Comparison of ENCODE assay signal across 8 cellular contexts in the genomic region with DNA sequence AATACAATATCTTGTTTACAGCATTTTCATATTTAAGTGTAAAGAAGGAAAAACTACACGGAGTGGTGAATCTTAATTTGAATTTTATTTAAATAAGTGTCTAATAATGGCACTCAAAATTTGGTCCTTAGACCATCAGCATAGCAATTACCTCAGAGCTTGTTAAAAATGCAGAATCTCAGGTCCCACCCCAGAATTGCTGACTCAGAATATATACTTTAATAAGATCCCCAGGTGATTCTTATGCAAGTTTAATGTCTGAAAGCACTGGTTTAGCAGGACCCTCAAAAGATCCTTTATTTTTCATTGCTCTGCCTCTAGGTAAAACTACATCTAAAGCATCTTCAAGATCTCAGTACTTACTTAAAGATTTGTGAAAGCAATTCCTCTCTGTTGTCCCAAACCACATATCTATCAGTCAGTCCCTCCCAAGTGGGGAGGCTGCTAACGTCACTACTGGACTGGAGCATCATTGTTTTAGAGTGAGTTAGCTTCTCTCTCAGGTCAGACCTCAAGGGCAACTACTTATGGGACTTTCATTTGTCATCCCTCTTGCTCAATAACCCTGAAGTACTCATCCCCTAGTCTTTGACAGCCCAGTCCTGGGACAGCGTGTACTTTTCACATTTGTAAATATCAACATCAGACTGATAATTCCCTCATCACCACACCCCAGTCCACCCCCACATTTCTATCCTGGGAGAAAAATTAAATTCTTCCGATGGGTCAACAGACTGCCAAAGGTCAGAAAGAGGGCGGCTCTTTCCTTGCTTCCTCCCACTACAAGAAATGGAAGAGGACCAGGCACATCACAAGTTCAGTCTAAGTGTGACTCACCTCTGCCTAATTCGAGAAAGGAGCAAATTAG.
DNase-seq lines count a peak whose midpoint lies in the region; ATAC-seq and TF ChIP-seq lines count a peak whose summit lies in the region.

No MANE protein-coding gene starts in this region.

- H3K4me3 Mint-ChIP-seq in activated CD8-positive, alpha-beta T cell treated with anti-CD3 and anti-CD28 coated beads, Interleukin-2, amount 10 ng/mL, durations not matched to agents 7 days and 5 days: no peak overlapping the region

- no peak for TF ChIP-seq CTCF in smooth muscle cell (IDR thresholded peaks at IDR 0.05; ENCODE audit: borderline replicate concordance, insufficient read depth, poor library complexity, severe bottlenecking)

- POLR2A ChIA-PET in activated CD8-positive, alpha-beta T cell treated with anti-CD3 and anti-CD28 coated beads, Interleukin-2, amount 10 ng/mL, durations not matched to agents 7 days and 5 days (lab: Charles Lee): interaction anchor here (1.0 kb wide), 1 partner anchor 41 kb away, joined by 3 read pairs; no protein-coding TSS in a partner anchor

- H3K27ac Mint-ChIP-seq in activated CD8-positive, alpha-beta T cell treated with anti-CD3 and anti-CD28 coated beads, Interleukin-2, amount 10 ng/mL, durations not matched to agents 7 days and 5 days: peak overlapping the region; percentile 27

- no peaks in the 10 kb centered on the region for H3K9me3 ChIP-seq in smooth muscle cell (replicated peaks; ENCODE audit: low read depth)

- WGBS in smooth muscle cell (ENCODE audit: low lambda C conversion rate): 53% methylated on average over 6 of the region's 6 CpGs

- DNase-seq in GOT3 (lab: John Stamatoyannopoulos, UW): peak; percentile 22
- DNase-seq in activated CD8-positive, alpha-beta T cell treated with anti-CD3 and anti-CD28 coated beads, Interleukin-2, amount 10 ng/mL, durations not matched to agents 7 days and 5 days: no peak
- peak; percentile 82 for DNase-seq in left ventricle myocardium superior
- DNase-seq in smooth muscle cell (lab: John Stamatoyannopoulos, UW; ENCODE audit: unreplicated experiment): no peak
- no peak for DNase-seq in germinal center (ENCODE audit: low spot score)
- no peak for DNase-seq in DMS79 (lab: John Stamatoyannopoulos, UW)
- no peak for DNase-seq in NCI-H1048 (lab: John Stamatoyannopoulos, UW)

- peaks cover 71% of the 10 kb centered on the region for H3K36me3 Mint-ChIP-seq in activated CD8-positive, alpha-beta T cell treated with anti-CD3 and anti-CD28 coated beads, Interleukin-2, amount 10 ng/mL, durations not matched to agents 7 days and 5 days (ENCODE audit: low read depth)

- H3K4me3 ChIP-seq in smooth muscle cell: no peak overlapping the region

- no peak for ATAC-seq in activated CD8-positive, alpha-beta T cell treated with anti-CD3 and anti-CD28 coated beads, Interleukin-2, amount 10 ng/mL, durations not matched to agents 7 days and 5 days
- peak; percentile 90 for ATAC-seq in left ventricle myocardium superior
- ATAC-seq in GM18870 (IDR thresholded peaks at IDR 0.05; ENCODE audit: unreplicated experiment): no peak

- H2AFZ ChIP-seq in smooth muscle cell (ENCODE audit: low read depth): no peak overlapping the region

- no peak overlapping the region for H3K9ac ChIP-seq in smooth muscle cell (ENCODE audit: low read depth)

- H3K4me1 ChIP-seq in smooth muscle cell (ENCODE audit: low read depth): peaks cover 12% of the 10 kb centered on the region

- CTCF ChIA-PET in activated CD8-positive, alpha-beta T cell treated with anti-CD3 and anti-CD28 coated beads, Interleukin-2, amount 10 ng/mL, durations not matched to agents 7 days and 5 days (lab: Charles Lee): interaction anchor here (1.0 kb wide), 1 partner anchor 9 kb away, joined by 3 read pairs; no protein-coding TSS in a partner anchor

- intact Hi-C loops in left ventricle myocardium superior (cut with micrococcal nuclease): no loop called here

- peaks cover 60% of the 10 kb centered on the region for H3K79me2 ChIP-seq in smooth muscle cell (ENCODE audit: low read depth)

- peak overlapping the region; percentile 61 for H3K4me2 ChIP-seq in smooth muscle cell

- H3K27me3 ChIP-seq in smooth muscle cell (ENCODE audit: low read depth): no peaks in the 10 kb centered on the region

- peaks cover 57% of the 10 kb centered on the region for H3K4me1 Mint-ChIP-seq in activated CD8-positive, alpha-beta T cell treated with anti-CD3 and anti-CD28 coated beads, Interleukin-2, amount 10 ng/mL, durations not matched to agents 7 days and 5 days (ENCODE audit: low read depth)

- H3K27ac ChIP-seq in smooth muscle cell (ENCODE audit: low read depth): peak overlapping the region; percentile 63

- peaks cover 23% of the 10 kb centered on the region for H3K9me3 Mint-ChIP-seq in activated CD8-positive, alpha-beta T cell treated with anti-CD3 and anti-CD28 coated beads, Interleukin-2, amount 10 ng/mL, durations not matched to agents 7 days and 5 days (ENCODE audit: insufficient read depth)

- H4K20me1 ChIP-seq in smooth muscle cell (ENCODE audit: low read depth): peaks cover 87% of the 10 kb centered on the region

- no peaks in the 10 kb centered on the region for H3F3A ChIP-seq in smooth muscle cell (ENCODE audit: low read depth)

- no peaks in the 10 kb centered on the region for H3K27me3 Mint-ChIP-seq in activated CD8-positive, alpha-beta T cell treated with anti-CD3 and anti-CD28 coated beads, Interleukin-2, amount 10 ng/mL, durations not matched to agents 7 days and 5 days (ENCODE audit: low read depth)

- H3K36me3 ChIP-seq in smooth muscle cell (ENCODE audit: low read depth): no peaks in the 10 kb centered on the region

Comparison
In these comparisons a context has a peak if more than half of its experiments do, and no peak if none do; other contexts are left out.
1. DNase-seq: peak in GOT3 (single experiment) and left ventricle myocardium superior (single experiment); none in activated CD8-positive, alpha-beta T cell treated with anti-CD3 and anti-CD28 coated beads, Interleukin-2, amount 10 ng/mL, durations not matched to agents 7 days and 5 days (single experiment), smooth muscle cell (single experiment), germinal center (single experiment), DMS79 (single experiment) and NCI-H1048 (single experiment).